In genomic region chr15:68258684-68259083, GRCh38 we compare ENCODE assay signal across 1 cellular context.
TF ChIP-seq lines count a peak whose summit lies in the region.

No MANE protein-coding gene starts in this region.

TF ChIP-seq in IMR-90, 13 proteins besides CTCF, POLR2A, EP300 and RAD21 (continued from another document):
- TF ChIP-seq ELK1 (IDR thresholded peaks at IDR 0.05; ENCODE audit: borderline replicate concordance, low read depth, low read length) (no peak), RCOR1 (IDR thresholded peaks at IDR 0.05; ENCODE audit: insufficient replicate concordance, low read length) (no peak), SMC3 (IDR thresholded peaks at IDR 0.05; ENCODE audit: low read depth, low read length) (no peak), CEBPB (IDR thresholded peaks at IDR 0.05; ENCODE audit: low read depth, low read length) (no peak)
TF ChIP-seq in IMR-90: peak in this region for 0.
